Comparison of ENCODE assay signal across 14 cellular contexts in genomic region chr12:7825754-7826153, GRCh38. TPM values are rescaled to one million over a fixed set of nuclear protein-coding genes. Genes with fewer than 3 reads are reported as not detected.
DNase-seq lines count a peak whose midpoint lies in the region; ATAC-seq, FAIRE-seq and TF ChIP-seq lines count a peak whose summit lies in the region.
"Not testable (repeated sequence)": the region's sequence is repeated elsewhere in the genome, so short reads cannot be mapped to it uniquely, and the experiment has no call there.
"Had no signal": no experiment of that assay in that cellular context is flagged by ENCODE, and none has a peak within 500 bp of the region (broad histone marks: within the 10 kb centered on the region; RNA-seq: fewer than 3 reads in every experiment).

No MANE protein-coding gene starts in this region.

- H3K9me1 ChIP-seq in endothelial cell of umbilical vein (replicated peaks; ENCODE audit: control insufficient read depth, extremely low read depth, insufficient read depth, low read length), result not testable (repeated sequence)

- H3K27me3 Mint-ChIP-seq in GM23338 (ENCODE audit: insufficient read depth, low read depth, poor library complexity); WTC11 (ENCODE audit: low read depth); mesothelial cell of epicardium (ENCODE audit: low read depth): not testable (repeated sequence)

- H3K79me2 ChIP-seq in GM23338 (replicated peaks; ENCODE audit: insufficient read depth); PC-9 (ENCODE audit: low read depth); endothelial cell of umbilical vein (ENCODE audit: control insufficient read depth, insufficient read depth, low read length); hepatocyte: not testable (repeated sequence)

- WGBS in hepatocyte (ENCODE audit: low lambda C conversion rate, missing lambda C conversion rate), result 59% methylated on average over 2 of the region's 4 CpGs

- CTCF ChIA-PET in PC-9 (lab: Charles Lee), result interaction anchor here (0.7 kb wide), 3 partner anchors 163 to 1288 kb away, joined by 3 to 4 read pairs (median 3); no protein-coding TSS in a partner anchor
- CTCF ChIA-PET in WTC11 (lab: Charles Lee), result interaction anchor here (0.6 to 1.2 kb wide), 2 partner anchors 23 to 219 kb away, joined by 3 read pairs; no protein-coding TSS in a partner anchor
- CTCF ChIA-PET in endothelial cell of umbilical vein (lab: Charles Lee), result not testable (repeated sequence)

- not testable (repeated sequence) for H4K20me1 ChIP-seq in GM23338 (replicated peaks; ENCODE audit: insufficient read depth); PC-9 (ENCODE audit: insufficient read depth); endothelial cell of umbilical vein (replicated peaks; ENCODE audit: control insufficient read depth, extremely low read depth, insufficient read depth, low read length); hepatocyte (ENCODE audit: insufficient read depth, poor library complexity, severe bottlenecking)

- BruUV-seq in PC-9 (replicated peaks; lab: Mats Ljungman, UMichigan); endothelial cell of umbilical vein (replicated peaks; lab: Mats Ljungman, UMichigan): not testable (repeated sequence)

- not testable (repeated sequence) for H2AFZ ChIP-seq in GM23338; PC-9; endothelial cell of umbilical vein (ENCODE audit: low read depth, low read length); hepatocyte

- not testable (repeated sequence) for H3K27me3 ChIP-seq in GM23338 (ENCODE audit: insufficient read depth); PC-9 (ENCODE audit: insufficient read depth, low read depth); endothelial cell of umbilical vein (ENCODE audit: control insufficient read depth in 2 of 2, insufficient read depth in 2 of 2, low read length in 2 of 2); hepatocyte; upper lobe of right lung

- ATAC-seq in GM23338 (peak; percentile 63), WTC11 (peak; percentile 48), upper lobe of right lung (peak; percentile 84)

- intact Hi-C loops in PC-9 (cut with micrococcal nuclease; ENCODE audit: unreplicated experiment); endothelial cell of umbilical vein (cut with micrococcal nuclease); upper lobe of right lung (cut with DNase I): not testable (repeated sequence)

- not testable (repeated sequence) for H3K4me3 ChIP-seq in GM23338; PC-9; endothelial cell of umbilical vein (replicated peaks in 1 of 3; ENCODE audit: insufficient read depth in 1 of 3, low read depth in 1 of 3, low read length in 3 of 3); hepatocyte; upper lobe of right lung

- dilution Hi-C loops in endothelial cell of umbilical vein (cut with MboI; ENCODE audit: extremely low pct_ligation_motif_present, low sequenced_read_pairs), result not testable (repeated sequence)

- not testable (repeated sequence) for H3K4me1 Mint-ChIP-seq in GM23338, mesothelial cell of epicardium
- peaks cover 14% of the 10 kb centered on the region for H3K4me1 Mint-ChIP-seq in WTC11

- H3K27ac Mint-ChIP-seq in GM23338, WTC11: not testable (repeated sequence)
- H3K27ac Mint-ChIP-seq in mesothelial cell of epicardium, result peak overlapping the region; percentile 90

- not testable (repeated sequence) for H3K4me1 ChIP-seq in GM23338 (ENCODE audit: insufficient read depth); endothelial cell of umbilical vein (ENCODE audit: control insufficient read depth, extremely low read depth, insufficient read depth, low read length); hepatocyte (ENCODE audit: insufficient read depth); upper lobe of right lung
- H3K4me1 ChIP-seq in PC-9 (replicated peaks; ENCODE audit: insufficient read depth), result peaks cover 17% of the 10 kb centered on the region

- H3K4me3 Mint-ChIP-seq in GM23338, WTC11, mesothelial cell of epicardium: not testable (repeated sequence)

- not testable (repeated sequence) for H3K4me2 ChIP-seq in GM23338; endothelial cell of umbilical vein (ENCODE audit: insufficient read depth, low read length); hepatocyte
- peak overlapping the region; percentile 58 for H3K4me2 ChIP-seq in PC-9

- not testable (repeated sequence) for H3F3A ChIP-seq in GM23338 (replicated peaks; ENCODE audit: low read depth)
- peaks cover 14% of the 10 kb centered on the region for H3F3A ChIP-seq in PC-9 (ENCODE audit: insufficient read depth, low read depth)

- not testable (repeated sequence) for H3K36me3 ChIP-seq in GM23338 (ENCODE audit: insufficient read depth); PC-9 (ENCODE audit: low read depth); endothelial cell of umbilical vein (ENCODE audit: control insufficient read depth in 2 of 2, extremely low read depth in 1 of 2, insufficient read depth in 2 of 2, low read length in 2 of 2); hepatocyte (replicated peaks; ENCODE audit: insufficient read depth, low read depth); upper lobe of right lung

- H3K27ac ChIP-seq in GM23338 (ENCODE audit: low read depth), result peak overlapping the region; percentile 46; the same call in 1 of the 2 replicates
- H3K27ac ChIP-seq in PC-9, result peak overlapping the region; percentile 89
- not testable (repeated sequence) for H3K27ac ChIP-seq in endothelial cell of umbilical vein (ENCODE audit: insufficient read depth, low read depth, low read length); upper lobe of right lung
- H3K27ac ChIP-seq in hepatocyte, result peak overlapping the region; percentile 85

- not testable (repeated sequence) for TF ChIP-seq CTCF in GM23338 (conservative IDR thresholded peaks at IDR 0.05; ENCODE audit: low read depth in 2 of 2); PC-9 (conservative IDR thresholded peaks at IDR 0.05); WTC11 (IDR thresholded peaks at IDR 0.05); endothelial cell of umbilical vein (IDR thresholded peaks at IDR 0.05; ENCODE audit: extremely low read depth in 1 of 2, insufficient read depth in 1 of 2, low read depth in 1 of 2, low read length in 2 of 2); hepatocyte (IDR thresholded peaks at IDR 0.05; ENCODE audit: poor library complexity); mesothelial cell of epicardium (IDR thresholded peaks at IDR 0.05; ENCODE audit: unreplicated experiment); upper lobe of right lung (IDR thresholded peaks at IDR 0.05)

- not testable (repeated sequence) for TF ChIP-seq POLR2A in endothelial cell of umbilical vein (IDR thresholded peaks at IDR 0.05; ENCODE audit: low read depth, low read length)

- H3K36me3 Mint-ChIP-seq in GM23338 (ENCODE audit: low read depth); WTC11; mesothelial cell of epicardium: not testable (repeated sequence)

- H3K9me3 ChIP-seq in PC-9 (ENCODE audit: insufficient read depth, low read depth); endothelial cell of umbilical vein (replicated peaks; ENCODE audit: control insufficient read depth, insufficient read depth, low read length); hepatocyte (ENCODE audit: low read depth); upper lobe of right lung: not testable (repeated sequence)

- H3K9ac ChIP-seq in endothelial cell of umbilical vein (replicated peaks; ENCODE audit: extremely low read depth, insufficient read depth, low read length), result not testable (repeated sequence)

- POLR2A ChIA-PET in PC-9 (lab: Charles Lee; ENCODE audit: unreplicated experiment), result interaction anchor here (0.6 kb wide), 1 partner anchor 242 kb away, joined by 13 read pairs; no protein-coding TSS in a partner anchor
- POLR2A ChIA-PET in WTC11 (lab: Charles Lee), result interaction anchor here (0.7 kb wide), 1 partner anchor 391 kb away, joined by 3 read pairs; no protein-coding TSS in a partner anchor
- POLR2A ChIA-PET in endothelial cell of umbilical vein (lab: Charles Lee), result not testable (repeated sequence)

- H3K9me2 ChIP-seq in GM23338 (ENCODE audit: insufficient read depth); PC-9 (ENCODE audit: insufficient read depth); hepatocyte (replicated peaks; ENCODE audit: insufficient read depth): not testable (repeated sequence)

- peak; percentile 33 for DNase-seq in GM23338 (ENCODE audit: low spot score)
- DNase-seq in PC-9, result peak; percentile 83 to 97
- not testable (repeated sequence) for DNase-seq in WTC11 (ENCODE audit: low spot score); endothelial cell of umbilical vein (ENCODE audit: low read depth, low spot score); mesothelial cell of epicardium (ENCODE audit: low spot score in 2 of 2, unreplicated experiment in 2 of 2); upper lobe of right lung
- DNase-seq in hepatocyte (ENCODE audit: low spot score), result peak; percentile 51
- peak; percentile 12 for DNase-seq in left kidney (ENCODE audit: low read depth, low spot score)

- not testable (repeated sequence) for H3K9me3 Mint-ChIP-seq in GM23338, WTC11, mesothelial cell of epicardium

- peak; percentile 8 for FAIRE-seq in endothelial cell of umbilical vein (lab: Jason Lieb, UNC)

RNA-seq across cellular contexts. Expression of gene NANOG, which starts 36.6 kb away (rescaled TPM):
- 134 TPM in 2 replicates for total RNA-seq in GM23338 (2014; rRNA removed; shearing (Covaris generic))
- 42.0 and 48.5 TPM in 2 replicates for polyA plus RNA-seq in GM23338 (2016; fragmentation: Nextera tagmentation; extraction: Ambion mirVana)
- not detected in 2 replicates for total RNA-seq in PC-9 (2021)
- 330 to 387 TPM (median 352 TPM) in 3 replicates for total RNA-seq in WTC11 (2021)
- total RNA-seq in endothelial cell of umbilical vein, result not detected in 2 replicates
- polyA plus RNA-seq in endothelial cell of umbilical vein, result 0.03 TPM in 1 of 2 replicates, not detected in the other
- polyA plus RNA-seq in endothelial cell of umbilical vein (2011; cell fraction: cytosol; rRNA removed), result not detected in 2 replicates
- not detected in 2 replicates for polyA plus RNA-seq in endothelial cell of umbilical vein (2011; cell fraction: nucleus; rRNA removed)
- polyA plus RNA-seq in endothelial cell of umbilical vein (2012), result not detected in 2 replicates
- polyA minus RNA-seq in endothelial cell of umbilical vein, result 0.13 TPM in 1 of 2 replicates, not detected in the other
- not detected for polyA minus RNA-seq in endothelial cell of umbilical vein (2011; cell fraction: cytosol; rRNA and poly(A)+ RNA removed)
- 0.19 and 0.82 TPM in 2 replicates for polyA minus RNA-seq in endothelial cell of umbilical vein (2011; cell fraction: nucleus; rRNA and poly(A)+ RNA removed)
- 1.9 and 2.1 TPM in 2 replicates for total RNA-seq in hepatocyte
- polyA plus RNA-seq in hepatocyte, result 0.06 and 0.10 TPM in 2 replicates
- 0.32 to 0.58 TPM (median 0.42 TPM) in 3 replicates for total RNA-seq in mesothelial cell of epicardium
- not detected for total RNA-seq in upper lobe of right lung
- total RNA-seq: A172; Calu3; CD4-positive, CD25-positive, alpha-beta regulatory T cell; Daoy; G401 had no signal
- polyA plus RNA-seq: CD4-positive, CD25-positive, alpha-beta regulatory T cell; GM12878 had no signal

RNA-seq across cellular contexts. Expression of gene SLC2A14, which starts 47.0 kb away (rescaled TPM):
- 26.1 and 31.5 TPM in 2 replicates for total RNA-seq in GM23338 (2014; rRNA removed; shearing (Covaris generic))
- polyA plus RNA-seq in GM23338 (2016; fragmentation: Nextera tagmentation; extraction: Ambion mirVana), result 6.7 and 6.8 TPM in 2 replicates
- 0.13 TPM in 1 of 2 replicates, not detected in the other for total RNA-seq in PC-9 (2021)
- 24.4 to 28.8 TPM (median 26.7 TPM) in 3 replicates for total RNA-seq in WTC11 (2021)
- 1.5 TPM in 1 of 2 replicates, not detected in the other for total RNA-seq in endothelial cell of umbilical vein
- not detected in 2 replicates for polyA plus RNA-seq in endothelial cell of umbilical vein
- not detected in 2 replicates for polyA plus RNA-seq in endothelial cell of umbilical vein (2011; cell fraction: cytosol; rRNA removed)
- polyA plus RNA-seq in endothelial cell of umbilical vein (2011; cell fraction: nucleus; rRNA removed), result not detected in 2 replicates
- 0.24 and 0.90 TPM in 2 replicates for polyA plus RNA-seq in endothelial cell of umbilical vein (2012)
- not detected in 2 replicates for polyA minus RNA-seq in endothelial cell of umbilical vein
- not detected for polyA minus RNA-seq in endothelial cell of umbilical vein (2011; cell fraction: cytosol; rRNA and poly(A)+ RNA removed)
- polyA minus RNA-seq in endothelial cell of umbilical vein (2011; cell fraction: nucleus; rRNA and poly(A)+ RNA removed), result not detected in 2 replicates
- total RNA-seq in hepatocyte, result 6.1 TPM in 2 replicates
- 6.6 and 10.3 TPM in 2 replicates for polyA plus RNA-seq in hepatocyte
- 4.7 to 5.1 TPM (median 4.9 TPM) in 3 replicates for total RNA-seq in mesothelial cell of epicardium
- not detected for total RNA-seq in upper lobe of right lung
- total RNA-seq: A172, Calu3, Daoy, G401 had no signal

Comparison
In these comparisons a context has a peak if more than half of its experiments do, and no peak if none do; other contexts are left out.
1. RNA of gene NANOG, which starts 36.6 kb away (total RNA-seq): 330 to 387 TPM in WTC11 and 134 TPM in GM23338; 1.9 to 2.1 TPM in hepatocyte, 0.32 to 0.58 TPM in mesothelial cell of epicardium, not detected in endothelial cell of umbilical vein, not detected in upper lobe of right lung (single experiment) and not detected in PC-9; every median in the first group is over 10 times any median in the second.
2. Peak in every context shown above with its lines, with median percentiles within 50 percentile points of each other: ATAC-seq.